Comparison of ENCODE assay signal across 1 cellular context in the genomic region with DNA sequence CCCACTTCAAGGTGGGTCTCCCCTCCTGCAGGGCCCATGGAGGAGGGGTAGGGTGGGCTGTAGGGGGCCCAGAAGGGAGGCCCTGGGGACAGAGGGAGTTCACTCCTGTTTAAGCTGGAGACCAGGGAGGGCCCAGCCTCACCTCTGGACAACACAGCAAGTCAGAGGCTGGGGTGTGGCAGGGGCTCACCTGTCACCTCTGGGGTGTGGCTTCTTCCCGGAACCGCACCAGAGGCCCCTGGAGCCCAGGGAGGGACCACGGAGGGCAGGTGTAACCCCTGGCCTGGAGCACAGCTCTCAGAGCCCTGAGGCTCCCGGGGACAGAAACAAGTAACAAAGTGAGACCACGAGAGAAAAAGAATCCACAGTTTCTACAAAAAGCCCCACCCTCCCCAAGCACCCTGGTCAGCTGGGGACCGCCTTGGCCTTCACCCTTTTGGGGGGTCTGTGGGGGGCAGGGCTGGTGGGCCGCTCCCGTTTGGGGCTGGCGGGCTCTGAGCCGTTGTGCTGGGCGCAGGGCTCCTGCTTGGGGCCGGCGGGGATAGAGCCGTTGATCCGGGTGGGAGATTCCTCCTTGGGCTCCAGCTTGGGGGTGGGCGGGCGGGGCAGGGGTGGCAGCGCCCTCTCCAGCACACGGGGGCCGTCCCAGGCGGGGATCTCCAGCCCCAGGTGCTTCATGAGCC.
TF ChIP-seq lines count a peak whose summit lies in the region.

No MANE protein-coding gene starts in this region.

TF ChIP-seq in WTC11, 78 proteins besides CTCF, POLR2A, EP300 and RAD21 (continued from another document):
- TF ChIP-seq, protein P1, sequence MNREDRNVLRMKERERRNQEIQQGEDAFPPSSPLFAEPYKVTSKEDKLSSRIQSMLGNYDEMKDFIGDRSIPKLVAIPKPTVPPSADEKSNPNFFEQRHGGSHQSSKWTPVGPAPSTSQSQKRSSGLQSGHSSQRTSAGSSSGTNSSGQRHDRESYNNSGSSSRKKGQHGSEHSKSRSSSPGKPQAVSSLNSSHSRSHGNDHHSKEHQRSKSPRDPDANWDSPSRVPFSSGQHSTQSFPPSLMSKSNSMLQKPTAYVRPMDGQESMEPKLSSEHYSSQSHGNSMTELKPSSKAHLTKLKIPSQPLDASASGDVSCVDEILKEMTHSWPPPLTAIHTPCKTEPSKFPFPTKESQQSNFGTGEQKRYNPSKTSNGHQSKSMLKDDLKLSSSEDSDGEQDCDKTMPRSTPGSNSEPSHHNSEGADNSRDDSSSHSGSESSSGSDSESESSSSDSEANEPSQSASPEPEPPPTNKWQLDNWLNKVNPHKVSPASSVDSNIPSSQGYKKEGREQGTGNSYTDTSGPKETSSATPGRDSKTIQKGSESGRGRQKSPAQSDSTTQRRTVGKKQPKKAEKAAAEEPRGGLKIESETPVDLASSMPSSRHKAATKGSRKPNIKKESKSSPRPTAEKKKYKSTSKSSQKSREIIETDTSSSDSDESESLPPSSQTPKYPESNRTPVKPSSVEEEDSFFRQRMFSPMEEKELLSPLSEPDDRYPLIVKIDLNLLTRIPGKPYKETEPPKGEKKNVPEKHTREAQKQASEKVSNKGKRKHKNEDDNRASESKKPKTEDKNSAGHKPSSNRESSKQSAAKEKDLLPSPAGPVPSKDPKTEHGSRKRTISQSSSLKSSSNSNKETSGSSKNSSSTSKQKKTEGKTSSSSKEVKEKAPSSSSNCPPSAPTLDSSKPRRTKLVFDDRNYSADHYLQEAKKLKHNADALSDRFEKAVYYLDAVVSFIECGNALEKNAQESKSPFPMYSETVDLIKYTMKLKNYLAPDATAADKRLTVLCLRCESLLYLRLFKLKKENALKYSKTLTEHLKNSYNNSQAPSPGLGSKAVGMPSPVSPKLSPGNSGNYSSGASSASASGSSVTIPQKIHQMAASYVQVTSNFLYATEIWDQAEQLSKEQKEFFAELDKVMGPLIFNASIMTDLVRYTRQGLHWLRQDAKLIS (CRISPR knock-in tag; IDR thresholded peaks at IDR 0.05; ENCODE audit: borderline replicate concordance) = no peak
- TF ChIP-seq, protein P2, sequence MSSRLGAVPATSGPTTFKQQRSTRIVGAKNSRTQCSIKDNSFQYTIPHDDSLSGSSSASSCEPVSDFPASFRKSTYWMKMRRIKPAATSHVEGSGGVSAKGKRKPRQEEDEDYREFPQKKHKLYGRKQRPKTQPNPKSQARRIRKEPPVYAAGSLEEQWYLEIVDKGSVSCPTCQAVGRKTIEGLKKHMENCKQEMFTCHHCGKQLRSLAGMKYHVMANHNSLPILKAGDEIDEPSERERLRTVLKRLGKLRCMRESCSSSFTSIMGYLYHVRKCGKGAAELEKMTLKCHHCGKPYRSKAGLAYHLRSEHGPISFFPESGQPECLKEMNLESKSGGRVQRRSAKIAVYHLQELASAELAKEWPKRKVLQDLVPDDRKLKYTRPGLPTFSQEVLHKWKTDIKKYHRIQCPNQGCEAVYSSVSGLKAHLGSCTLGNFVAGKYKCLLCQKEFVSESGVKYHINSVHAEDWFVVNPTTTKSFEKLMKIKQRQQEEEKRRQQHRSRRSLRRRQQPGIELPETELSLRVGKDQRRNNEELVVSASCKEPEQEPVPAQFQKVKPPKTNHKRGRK (CRISPR knock-in tag; IDR thresholded peaks at IDR 0.05; ENCODE audit: borderline replicate concordance) = no peak
- TF ChIP-seq ZNF232 (CRISPR knock-in tag; IDR thresholded peaks at IDR 0.05) (no peak), ATF1 (CRISPR knock-in tag; IDR thresholded peaks at IDR 0.05) (no peak), ZNF219 (CRISPR knock-in tag; IDR thresholded peaks at IDR 0.05; ENCODE audit: borderline replicate concordance) (no peak), TEAD1 (CRISPR knock-in tag; IDR thresholded peaks at IDR 0.05) (no peak), SMAD3 (CRISPR knock-in tag; IDR thresholded peaks at IDR 0.05; ENCODE audit: borderline replicate concordance) (no peak), JAZF1 (CRISPR knock-in tag; IDR thresholded peaks at IDR 0.05) (no peak)
- TF ChIP-seq, protein P3, sequence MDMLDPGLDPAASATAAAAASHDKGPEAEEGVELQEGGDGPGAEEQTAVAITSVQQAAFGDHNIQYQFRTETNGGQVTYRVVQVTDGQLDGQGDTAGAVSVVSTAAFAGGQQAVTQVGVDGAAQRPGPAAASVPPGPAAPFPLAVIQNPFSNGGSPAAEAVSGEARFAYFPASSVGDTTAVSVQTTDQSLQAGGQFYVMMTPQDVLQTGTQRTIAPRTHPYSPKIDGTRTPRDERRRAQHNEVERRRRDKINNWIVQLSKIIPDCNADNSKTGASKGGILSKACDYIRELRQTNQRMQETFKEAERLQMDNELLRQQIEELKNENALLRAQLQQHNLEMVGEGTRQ (CRISPR knock-in tag; IDR thresholded peaks at IDR 0.05) = no peak
- TF ChIP-seq, protein P4, sequence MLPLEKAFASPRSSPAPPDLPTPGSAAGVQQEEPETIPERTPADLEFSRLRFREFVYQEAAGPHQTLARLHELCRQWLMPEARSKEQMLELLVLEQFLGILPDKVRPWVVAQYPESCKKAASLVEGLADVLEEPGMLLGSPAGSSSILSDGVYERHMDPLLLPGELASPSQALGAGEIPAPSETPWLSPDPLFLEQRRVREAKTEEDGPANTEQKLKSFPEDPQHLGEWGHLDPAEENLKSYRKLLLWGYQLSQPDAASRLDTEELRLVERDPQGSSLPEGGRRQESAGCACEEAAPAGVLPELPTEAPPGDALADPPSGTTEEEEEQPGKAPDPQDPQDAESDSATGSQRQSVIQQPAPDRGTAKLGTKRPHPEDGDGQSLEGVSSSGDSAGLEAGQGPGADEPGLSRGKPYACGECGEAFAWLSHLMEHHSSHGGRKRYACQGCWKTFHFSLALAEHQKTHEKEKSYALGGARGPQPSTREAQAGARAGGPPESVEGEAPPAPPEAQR (CRISPR knock-in tag; IDR thresholded peaks at IDR 0.05) = no peak
